In genomic region chr2:197293252-197294007, GRCh38 we compare ENCODE assay signal across 8 cellular contexts. TPM values are rescaled to one million over a fixed set of nuclear protein-coding genes. Genes with fewer than 3 reads are reported as not detected.
A peak's percentile ranks its signal among the peaks of the same experiment; 100 is the strongest.
DNase-seq lines count a peak whose midpoint lies in the region; ATAC-seq and TF ChIP-seq lines count a peak whose summit lies in the region.

No MANE protein-coding gene starts in this region.

- H3K4me3 ChIP-seq in GM12864 (ENCODE audit: low read depth, low read length) (peak overlapping the region; percentile 35), right cardiac atrium (ENCODE audit: low read length) (no peak overlapping the region), MG63 (no peak overlapping the region)

- DNase-seq in GM12864 (ENCODE audit: low read depth) (no peak), SK-MEL-5 (ENCODE audit: low read depth, low spot score) (peak; percentile 99), right cardiac atrium (no peak), 8988T (no peak), MG63 (no peak), midbrain (lab: John Stamatoyannopoulos, UW) (no peak), DMS153 (lab: John Stamatoyannopoulos, UW) (no peak)

- intact Hi-C loops in right cardiac atrium (cut with DNase I) = no loop called here

- no peak for TF ChIP-seq CTCF in GM12864 (IDR thresholded peaks at IDR 0.05; ENCODE audit: low read depth, low read length, missing control alignments)

- in situ Hi-C loops in SK-MEL-5 (cut with HindIII; ENCODE audit: low pct_unique_long_range_greater_than_20kb, low sequenced_read_pairs) = loop anchor here (25.0 kb wide), 1 partner anchor 106 kb away; no protein-coding TSS in a partner anchor

- H3K9me3 ChIP-seq in right cardiac atrium (ENCODE audit: control insufficient read depth, low read length) (no peaks in the 10 kb centered on the region), MG63 (no peaks in the 10 kb centered on the region)

- no peaks in the 10 kb centered on the region for H3K36me3 ChIP-seq in MG63

- H3K4me1 ChIP-seq in right cardiac atrium (ENCODE audit: control insufficient read depth, insufficient read depth, low read length) = peaks cover 4% of the 10 kb centered on the region

- 21% methylated on average over 5 of the region's 5 CpGs for WGBS in right cardiac atrium

- H3K27me3 ChIP-seq in right cardiac atrium (ENCODE audit: control insufficient read depth, insufficient read depth) (no peaks in the 10 kb centered on the region), MG63 (no peaks in the 10 kb centered on the region)

- H3K27ac ChIP-seq in right cardiac atrium (ENCODE audit: low read length) = no peak overlapping the region

- ATAC-seq in GM21825 (IDR thresholded peaks at IDR 0.05; ENCODE audit: unreplicated experiment) (peak; percentile 38), right cardiac atrium (peak; percentile 79 to 85)

RNA-seq across cellular contexts. Expression of gene ANKRD44, which starts 17.1 kb away (rescaled TPM):
- total RNA-seq in SK-MEL-5 (2014; rRNA removed; shearing (Covaris generic)) = 34.6 and 42.2 TPM in 2 replicates
- 55.1 and 66.0 TPM in 2 replicates for polyA plus RNA-seq in SK-MEL-5 (2015; cell fraction: cytosol; rRNA removed)
- polyA plus RNA-seq in SK-MEL-5 (2015; cell fraction: nucleus; rRNA removed) = 35.8 and 44.4 TPM in 2 replicates
- 10 to 100 TPM; 13.9 to 18.8 (median 14.5) TPM for total RNA-seq in right cardiac atrium
- polyA plus RNA-seq in right cardiac atrium = 4.8 TPM
- total RNA-seq in MG63 (2014; rRNA removed; shearing (Covaris generic); ENCODE audit: low replicate concordance) = 0.66 and 5.9 TPM in 2 replicates
